ENCODE assay signal across 8 cellular contexts in the genomic region with DNA sequence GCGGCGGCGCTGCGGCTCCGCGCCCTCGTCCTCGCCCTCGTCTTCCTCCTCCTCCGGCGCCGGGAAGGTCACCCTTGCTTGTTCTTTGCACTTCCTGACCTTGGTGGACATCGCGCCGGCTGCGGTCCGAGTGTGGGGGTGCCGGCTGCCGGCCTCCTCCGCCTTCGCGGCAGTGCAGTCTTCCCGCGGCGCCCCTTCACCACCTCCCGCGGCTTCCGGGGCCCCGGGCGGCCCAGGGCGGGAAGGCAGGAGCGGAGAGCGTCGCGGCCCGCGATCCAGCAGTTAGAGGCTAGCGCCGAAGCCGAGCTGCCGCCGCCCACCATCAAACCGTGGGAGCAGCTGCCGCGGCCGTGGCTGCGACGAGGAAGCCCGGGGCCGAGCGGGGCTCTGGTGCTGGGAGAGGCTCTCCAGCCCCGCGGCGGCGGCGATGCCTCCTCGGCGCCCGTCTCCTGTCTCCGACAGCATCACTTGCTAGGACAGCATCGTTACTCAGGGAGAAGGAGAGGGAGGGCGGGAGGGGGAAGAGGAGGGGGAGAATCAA. TPM values are rescaled to one million over a fixed set of nuclear protein-coding genes. Genes with fewer than 3 reads are reported as not detected.
A peak's percentile ranks its signal among the peaks of the same experiment; 100 is the strongest.
DNase-seq lines count a peak whose midpoint lies in the region; ATAC-seq, FAIRE-seq and TF ChIP-seq lines count a peak whose summit lies in the region.

Gene TRPC3 (minus strand): TSS at position 491 of the 541 bp plus-strand sequence. CDS start 380 bp downstream, at position 111.

- no peaks in the 10 kb centered on the region for H3K9me2 ChIP-seq in neural cell (ENCODE audit: insufficient read depth, low read length)

- TF ChIP-seq RAD21 in neural cell (conservative IDR thresholded peaks at IDR 0.05), result no peak

- H3K4me1 Mint-ChIP-seq in CD14-positive monocyte, result peaks cover 19% of the 10 kb centered on the region

- H3K27ac Mint-ChIP-seq in CD14-positive monocyte, result no peak within 1 kb of the TSS

- H3K9me3 ChIP-seq in KOPT-K1 (ENCODE audit: insufficient read depth, low read length, poor library complexity, severe bottlenecking) (no peaks in the 10 kb centered on the region), neural cell (ENCODE audit: low read length) (no peaks in the 10 kb centered on the region)

- H3K4me3 Mint-ChIP-seq in CD14-positive monocyte, result peak within 1 kb of the TSS; percentile 77 to 94

- no peaks in the 10 kb centered on the region for H3F3A ChIP-seq in neural cell (ENCODE audit: insufficient read depth, low read length, poor library complexity, severe bottlenecking)

- H3K27me3 ChIP-seq in neural cell (ENCODE audit: insufficient read depth, low read depth, low read length), result peaks cover 50% of the 10 kb centered on the region

- peak; percentile 32 for ATAC-seq in GM21360 (IDR thresholded peaks at IDR 0.05; ENCODE audit: unreplicated experiment)

- no peaks in the 10 kb centered on the region for H3K79me2 ChIP-seq in neural cell (replicated peaks; ENCODE audit: insufficient read depth, low read length)

- H3K4me2 ChIP-seq in neural cell (ENCODE audit: low read length), result peak within 1 kb of the TSS; percentile 87

- TF ChIP-seq EP300 in neural cell (conservative IDR thresholded peaks at IDR 0.05; ENCODE audit: poor library complexity, severe bottlenecking), result no peak

- peak within 1 kb of the TSS; percentile 68 for H3K9ac ChIP-seq in neural cell (ENCODE audit: low read length)

- H3K27ac ChIP-seq in KOPT-K1 (ENCODE audit: low read depth, low read length, poor library complexity, severe bottlenecking) (peak within 1 kb of the TSS; percentile 8), neural cell (ENCODE audit: low read length) (no peak within 1 kb of the TSS)

- peaks cover 53 to 85% (median 69%) of the 10 kb centered on the region in 3 donors for H3K27me3 Mint-ChIP-seq in CD14-positive monocyte (ENCODE audit: low read depth in 3 of 3)

- no peaks in the 10 kb centered on the region for H3K36me3 ChIP-seq in KOPT-K1 (ENCODE audit: insufficient read depth, low read length)
- no peaks in the 10 kb centered on the region for H3K36me3 ChIP-seq in neural cell (ENCODE audit: insufficient read depth, low read length)

- intact Hi-C loops in CD14-positive monocyte (cut with micrococcal nuclease), result no loop called here

- H4K20me1 ChIP-seq in neural cell (ENCODE audit: insufficient read depth), result no peaks in the 10 kb centered on the region

- DNase-seq in CD14-positive monocyte (ENCODE audit: low spot score) (no peak), fibroblast of mammary gland (ENCODE audit: low read depth) (no peak), urothelium cell line (ENCODE audit: low spot score) (peak; percentile 66), NCI-H2029 (lab: John Stamatoyannopoulos, UW) (no peak)
- peak; percentile 53 for DNase-seq in activated T-cell treated with anti-CD3 and anti-CD28 coated beads, Interleukin-2, amount 50 U/mL, for 1 hour

- peaks cover 0 to 4% of the 10 kb centered on the region in 2 donors for H3K36me3 Mint-ChIP-seq in CD14-positive monocyte

- peak; percentile 5 for FAIRE-seq in urothelium cell line (lab: Jason Lieb, UNC)

- peak within 1 kb of the TSS; percentile 33 for H2AFZ ChIP-seq in neural cell (ENCODE audit: low read depth, low read length)

- peak within 1 kb of the TSS; percentile 56 for H3K4me3 ChIP-seq in fibroblast of mammary gland (ENCODE audit: control insufficient read depth, low read depth, low read length)
- peak within 1 kb of the TSS; percentile 87 for H3K4me3 ChIP-seq in neural cell (ENCODE audit: low read length)

- peaks cover 0 to 12% (median 6%) of the 10 kb centered on the region in 7 donors for H3K9me3 Mint-ChIP-seq in CD14-positive monocyte

- TF ChIP-seq CTCF in CD14-positive monocyte (IDR thresholded peaks at IDR 0.05), result no peak
- no peak for TF ChIP-seq CTCF in fibroblast of mammary gland (conservative IDR thresholded peaks at IDR 0.05; ENCODE audit: control insufficient read depth, insufficient read depth, low read depth, low read length)
- TF ChIP-seq CTCF in neural cell (IDR thresholded peaks at IDR 0.05; ENCODE audit: poor library complexity, severe bottlenecking), result no peak

TF ChIP-seq in neural cell, 6 proteins besides CTCF, POLR2A, EP300 and RAD21:
- TF ChIP-seq MXI1 (conservative IDR thresholded peaks at IDR 0.05; ENCODE audit: poor library complexity, severe bottlenecking) (no peak), POLR2AphosphoS5 (IDR thresholded peaks at IDR 0.05) (no peak), EZH2 (IDR thresholded peaks at IDR 0.05; ENCODE audit: borderline replicate concordance, insufficient read depth, low read length, poor library complexity, severe bottlenecking) (no peak), SMC3 (conservative IDR thresholded peaks at IDR 0.05; ENCODE audit: poor library complexity) (no peak), TAF1 (IDR thresholded peaks at IDR 0.05; ENCODE audit: low read depth) (no peak)
- TF ChIP-seq, protein P1, sequence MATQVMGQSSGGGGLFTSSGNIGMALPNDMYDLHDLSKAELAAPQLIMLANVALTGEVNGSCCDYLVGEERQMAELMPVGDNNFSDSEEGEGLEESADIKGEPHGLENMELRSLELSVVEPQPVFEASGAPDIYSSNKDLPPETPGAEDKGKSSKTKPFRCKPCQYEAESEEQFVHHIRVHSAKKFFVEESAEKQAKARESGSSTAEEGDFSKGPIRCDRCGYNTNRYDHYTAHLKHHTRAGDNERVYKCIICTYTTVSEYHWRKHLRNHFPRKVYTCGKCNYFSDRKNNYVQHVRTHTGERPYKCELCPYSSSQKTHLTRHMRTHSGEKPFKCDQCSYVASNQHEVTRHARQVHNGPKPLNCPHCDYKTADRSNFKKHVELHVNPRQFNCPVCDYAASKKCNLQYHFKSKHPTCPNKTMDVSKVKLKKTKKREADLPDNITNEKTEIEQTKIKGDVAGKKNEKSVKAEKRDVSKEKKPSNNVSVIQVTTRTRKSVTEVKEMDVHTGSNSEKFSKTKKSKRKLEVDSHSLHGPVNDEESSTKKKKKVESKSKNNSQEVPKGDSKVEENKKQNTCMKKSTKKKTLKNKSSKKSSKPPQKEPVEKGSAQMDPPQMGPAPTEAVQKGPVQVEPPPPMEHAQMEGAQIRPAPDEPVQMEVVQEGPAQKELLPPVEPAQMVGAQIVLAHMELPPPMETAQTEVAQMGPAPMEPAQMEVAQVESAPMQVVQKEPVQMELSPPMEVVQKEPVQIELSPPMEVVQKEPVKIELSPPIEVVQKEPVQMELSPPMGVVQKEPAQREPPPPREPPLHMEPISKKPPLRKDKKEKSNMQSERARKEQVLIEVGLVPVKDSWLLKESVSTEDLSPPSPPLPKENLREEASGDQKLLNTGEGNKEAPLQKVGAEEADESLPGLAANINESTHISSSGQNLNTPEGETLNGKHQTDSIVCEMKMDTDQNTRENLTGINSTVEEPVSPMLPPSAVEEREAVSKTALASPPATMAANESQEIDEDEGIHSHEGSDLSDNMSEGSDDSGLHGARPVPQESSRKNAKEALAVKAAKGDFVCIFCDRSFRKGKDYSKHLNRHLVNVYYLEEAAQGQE (IDR thresholded peaks at IDR 0.05; ENCODE audit: borderline replicate concordance), result no peak

RNA-seq across cellular contexts. Expression of gene TRPC3, which starts in this region (rescaled TPM):
- polyA plus RNA-seq in CD14-positive monocyte (not detected), neural cell (5.8 and 6.9 TPM in 2 replicates)
- 11.2 and 13.5 TPM in 2 replicates for polyA minus RNA-seq in neural cell

Comparison
In these comparisons a context has a peak if more than half of its experiments do, and no peak if none do; other contexts are left out.
1. DNase-seq: peak in activated T-cell treated with anti-CD3 and anti-CD28 coated beads, Interleukin-2, amount 50 U/mL, for 1 hour (single experiment) and urothelium cell line (single experiment); none in CD14-positive monocyte (single experiment), fibroblast of mammary gland (single experiment) and NCI-H2029 (single experiment).